In genomic region chr14:75981426-75981825, GRCh38 we compare ENCODE assay signal across 8 cellular contexts. TPM values are rescaled to one million over a fixed set of nuclear protein-coding genes. Genes with fewer than 3 reads are reported as not detected.
A peak's percentile ranks its signal among the peaks of the same experiment; 100 is the strongest.
DNase-seq lines count a peak whose midpoint lies in the region; ATAC-seq lines count a peak whose summit lies in the region.

No MANE protein-coding gene starts in this region.

- peaks cover 19% of the 10 kb centered on the region; the same call in 1 of the 2 replicates for H3K4me1 ChIP-seq in ES-I3 (ENCODE audit: insufficient read depth, low read length)
- H3K4me1 ChIP-seq in skeletal muscle satellite cell (ENCODE audit: control insufficient read depth, insufficient read depth, low read length) = peaks cover 31% of the 10 kb centered on the region

- intact Hi-C loops in activated naive CD4-positive, alpha-beta T cell treated with anti-CD3 and anti-CD28 coated beads for 36 hours (cut with micrococcal nuclease) = loop anchor here (2.0 to 10.0 kb wide), 5 partner anchors 171 to 1117 kb away; partner anchors contain the start of genes CIPC, GPATCH2L and JDP2

- H3K4me3 ChIP-seq in skeletal muscle satellite cell (ENCODE audit: low read length) = peak overlapping the region; percentile 83

- H3K9me3 ChIP-seq in ES-I3 (ENCODE audit: control insufficient read depth, insufficient read depth, low read length) (no peaks in the 10 kb centered on the region), skeletal muscle satellite cell (replicated peaks; ENCODE audit: low read length) (no peaks in the 10 kb centered on the region)

- H3K9ac ChIP-seq in ES-I3 (ENCODE audit: low read depth, low read length) (peak overlapping the region; percentile 84; the same call in 1 of the 2 replicates), skeletal muscle satellite cell (ENCODE audit: low read depth, low read length) (peak overlapping the region; percentile 86)

- no peaks in the 10 kb centered on the region for H3K36me3 Mint-ChIP-seq in activated naive CD4-positive, alpha-beta T cell treated with anti-CD3 and anti-CD28 coated beads for 36 hours (ENCODE audit: low read depth)

- peak overlapping the region; percentile 77 for H3K4me3 Mint-ChIP-seq in activated naive CD4-positive, alpha-beta T cell treated with anti-CD3 and anti-CD28 coated beads for 36 hours

- H3K4me2 ChIP-seq in skeletal muscle satellite cell (ENCODE audit: low read length) = peak overlapping the region; percentile 89

- H3K36me3 ChIP-seq in ES-I3 (ENCODE audit: insufficient read depth, low read length) (no peaks in the 10 kb centered on the region), skeletal muscle satellite cell (ENCODE audit: insufficient read depth, low read length) (no peaks in the 10 kb centered on the region)

- H3K4me1 Mint-ChIP-seq in activated naive CD4-positive, alpha-beta T cell treated with anti-CD3 and anti-CD28 coated beads for 36 hours (ENCODE audit: low read depth) = peaks cover 39% of the 10 kb centered on the region

- peak; percentile 56 for ATAC-seq in GM21447 (IDR thresholded peaks at IDR 0.05; ENCODE audit: unreplicated experiment)

- H3K27me3 Mint-ChIP-seq in activated naive CD4-positive, alpha-beta T cell treated with anti-CD3 and anti-CD28 coated beads for 36 hours (ENCODE audit: low read depth) = no peaks in the 10 kb centered on the region

- H3K27ac Mint-ChIP-seq in activated naive CD4-positive, alpha-beta T cell treated with anti-CD3 and anti-CD28 coated beads for 36 hours = peak overlapping the region; percentile 37

- DNase-seq in NCI-H1105 (lab: John Stamatoyannopoulos, UW) (peak; percentile 17), hepatic stellate cell (ENCODE audit: low spot score) (peak; percentile 35), SW 1271 (lab: John Stamatoyannopoulos, UW) (no peak), NCI-H187 (lab: John Stamatoyannopoulos, UW) (no peak)
- DNase-seq in activated naive CD4-positive, alpha-beta T cell treated with anti-CD3 and anti-CD28 coated beads for 36 hours = peak; percentile 66

- no peaks in the 10 kb centered on the region for H3K9me3 Mint-ChIP-seq in activated naive CD4-positive, alpha-beta T cell treated with anti-CD3 and anti-CD28 coated beads for 36 hours

- H3K27me3 ChIP-seq in skeletal muscle satellite cell (ENCODE audit: control insufficient read depth, insufficient read depth, low read length) = peaks cover 4% of the 10 kb centered on the region

- CTCF ChIA-PET in activated naive CD4-positive, alpha-beta T cell treated with anti-CD3 and anti-CD28 coated beads for 36 hours (lab: Charles Lee) = interaction anchor here (0.7 to 13.8 kb wide), 7 partner anchors 10 to 749 kb away, joined by 3 to 131 read pairs (median 4); no protein-coding TSS in a partner anchor

RNA-seq across cellular contexts. Expression of gene TGFB3, which starts 0.4 kb away (rescaled TPM):
- 1 to 10 TPM; 3.6 to 4.4 TPM for total RNA-seq in activated naive CD4-positive, alpha-beta T cell treated with anti-CD3 and anti-CD28 coated beads for 36 hours
- 5.1 and 8.3 TPM in 2 replicates for total RNA-seq in skeletal muscle satellite cell (2012; rRNA removed)

RNA-seq across cellular contexts. Expression of gene IFT43, which starts 4.1 kb away (rescaled TPM):
- total RNA-seq in activated naive CD4-positive, alpha-beta T cell treated with anti-CD3 and anti-CD28 coated beads for 36 hours = 10 to 100 TPM in 1 of 2 experiments, 1 to 10 TPM in 1; 9.8 to 10.8 TPM
- 26.6 and 36.0 TPM in 2 replicates for total RNA-seq in skeletal muscle satellite cell (2012; rRNA removed)

Comparison
In these comparisons a context has a peak if more than half of its experiments do, and no peak if none do; other contexts are left out.
1. DNase-seq: peak in NCI-H1105 (single experiment), activated naive CD4-positive, alpha-beta T cell treated with anti-CD3 and anti-CD28 coated beads for 36 hours (single experiment) and hepatic stellate cell (single experiment); none in SW 1271 (0 of 2) and NCI-H187 (0 of 2).